Comparison of ENCODE assay signal across 36 cellular contexts in genomic region chr12:15173142-15173541, GRCh38. TPM values are rescaled to one million over a fixed set of nuclear protein-coding genes. Genes with fewer than 3 reads are reported as not detected.
"Had no signal": no experiment of that assay in that cellular context is flagged by ENCODE, and none has a peak within 500 bp of the region (broad histone marks: within the 10 kb centered on the region; RNA-seq: fewer than 3 reads in every experiment).

No MANE protein-coding gene starts in this region.

- H3K9me3 ChIP-seq: MG63 had no signal

- H3K36me3 ChIP-seq: MG63 had no signal

- H3K27me3 ChIP-seq: MG63 had no signal

- H3K4me3 ChIP-seq: MG63 had no signal

- DNase-seq: Karpas-422, Kasumi-1, MG63, MM.1S, MV-4-11, NCI-H1048, NCI-H1092, NCI-H1092 treated with DMSO at 0.1 percent for 48 hours, NCI-H1105, NCI-H1105 treated with DMSO at 0.1 percent for 48 hours, NCI-H1417, NCI-H1417 treated with DMSO at 0.1 percent for 48 hours, NCI-H1436, NCI-H1436 treated with DMSO at 0.1 percent for 48 hours, NCI-H146, NCI-H1694, NCI-H1694 treated with DMSO at 0.1 percent for 48 hours, NCI-H187, NCI-H187 treated with DMSO at 0.1 percent for 48 hours, NCI-H1930, NCI-H2029, NCI-H2029 treated with DMSO at 0.1 percent for 48 hours, NCI-H2081, NCI-H2081 treated with DMSO at 0.1 percent for 48 hours, NCI-H2107, NCI-H2171, NCI-H2171 treated with DMSO at 0.1 percent for 48 hours, NCI-H2227 treated with DMSO at 0.1 percent for 48 hours, NCI-H226, NCI-H345, NCI-H446, NCI-H446 treated with DMSO at 0.1 percent for 48 hours, NCI-H510A, NCI-H510A treated with DMSO at 0.1 percent for 48 hours had no signal

RNA-seq across cellular contexts. Expression of gene RERG, which starts 48.1 kb away (rescaled TPM):
- total RNA-seq: M059J, NCI-H460 had no signal
